In genomic region chr19:1073956-1074511, GRCh38 we compare ENCODE assay signal across 8 cellular contexts. TPM values are rescaled to one million over a fixed set of nuclear protein-coding genes. Genes with fewer than 3 reads are reported as not detected.
DNase-seq lines count a peak whose midpoint lies in the region; ATAC-seq and TF ChIP-seq lines count a peak whose summit lies in the region.

No MANE protein-coding gene starts in this region.

- TF ChIP-seq EP300 in esophagus muscularis mucosa (IDR thresholded peaks at IDR 0.05): no peak

- DNase-seq in left ventricle myocardium inferior: no peak
- DNase-seq in left cardiac atrium: no peak
- DNase-seq in esophagus muscularis mucosa (ENCODE audit: extremely low spot score): no peak
- no peak for DNase-seq in upper lobe of right lung
- no peak for DNase-seq in NCI-H1417 treated with DMSO at 0.1 percent for 48 hours (lab: John Stamatoyannopoulos, UW)
- no peak for DNase-seq in adrenal gland

- H3K9me3 ChIP-seq in left ventricle myocardium inferior (replicated peaks): no peaks in the 10 kb centered on the region
- H3K9me3 ChIP-seq in esophagus muscularis mucosa: no peaks in the 10 kb centered on the region
- no peaks in the 10 kb centered on the region for H3K9me3 ChIP-seq in upper lobe of right lung
- H3K9me3 ChIP-seq in adrenal gland (replicated peaks in 1 of 3): no peaks in the 10 kb centered on the region

- H3K27me3 ChIP-seq in left ventricle myocardium inferior (ENCODE audit: low read depth) (peaks cover 45% of the 10 kb centered on the region), esophagus muscularis mucosa (peaks cover 8 to 56% (median 16%) of the 10 kb centered on the region in 4 donors), upper lobe of right lung (no peaks in the 10 kb centered on the region), adrenal gland (peaks cover 27% of the 10 kb centered on the region)

- 84% methylated on average over 17 of the region's 27 CpGs for WGBS in esophagus muscularis mucosa
- WGBS in adrenal gland, 4 donors: 75 to 81% (median 76%) methylated on average over 5 to 27 of the region's 27 CpGs

- H3K4me1 ChIP-seq in left ventricle myocardium inferior: peaks cover 26% of the 10 kb centered on the region
- peaks cover 7 to 30% (median 24%) of the 10 kb centered on the region in 4 donors for H3K4me1 ChIP-seq in esophagus muscularis mucosa
- H3K4me1 ChIP-seq in upper lobe of right lung: peaks cover 46% of the 10 kb centered on the region
- peaks cover 0 to 8% of the 10 kb centered on the region in 2 donors for H3K4me1 ChIP-seq in adrenal gland (replicated peaks in 1 of 2)

- H3K36me3 ChIP-seq in left ventricle myocardium inferior (no peaks in the 10 kb centered on the region), esophagus muscularis mucosa (no peaks in the 10 kb centered on the region), upper lobe of right lung (no peaks in the 10 kb centered on the region), adrenal gland (replicated peaks in 1 of 2) (no peaks in the 10 kb centered on the region)

- no peak for ATAC-seq in left cardiac atrium
- peak; percentile 10 for ATAC-seq in SK-N-SH treated with all-trans-retinoic acid at 6 μM for 48 hours
- ATAC-seq in upper lobe of right lung: no peak
- ATAC-seq in HG03457 (IDR thresholded peaks at IDR 0.05; ENCODE audit: unreplicated experiment): no peak

- intact Hi-C loops in left ventricle myocardium inferior (cut with micrococcal nuclease): no loop called here
- intact Hi-C loops in left cardiac atrium (cut with DNase I): no loop called here
- intact Hi-C loops in esophagus muscularis mucosa (cut with DNase I): no loop called here
- intact Hi-C loops in upper lobe of right lung (cut with DNase I): no loop called here
- intact Hi-C loops in adrenal gland (cut with DNase I): no loop called here

- no peak for TF ChIP-seq CTCF in left ventricle myocardium inferior (IDR thresholded peaks at IDR 0.05; ENCODE audit: borderline replicate concordance)
- TF ChIP-seq CTCF in esophagus muscularis mucosa (IDR thresholded peaks at IDR 0.05): no peak
- TF ChIP-seq CTCF in upper lobe of right lung (IDR thresholded peaks at IDR 0.05): no peak
- no peak for TF ChIP-seq CTCF in adrenal gland (IDR thresholded peaks at IDR 0.05)

- H3K4me3 ChIP-seq in left ventricle myocardium inferior (peak overlapping the region; percentile 48), esophagus muscularis mucosa (peak overlapping the region in 3 of 4 donors; percentile 20 to 46 (median 27)), upper lobe of right lung (peak overlapping the region; percentile 26), adrenal gland (no peak overlapping the region)

- TF ChIP-seq POLR2A in esophagus muscularis mucosa (IDR thresholded peaks at IDR 0.05; ENCODE audit: low read depth) (no peak), adrenal gland (IDR thresholded peaks at IDR 0.05) (no peak)

- no peak overlapping the region for H3K27ac ChIP-seq in left ventricle myocardium inferior (replicated peaks)
- H3K27ac ChIP-seq in esophagus muscularis mucosa (replicated peaks in 1 of 4): no peak overlapping the region
- peak overlapping the region; percentile 58 for H3K27ac ChIP-seq in upper lobe of right lung
- H3K27ac ChIP-seq in adrenal gland: peak overlapping the region in 1 of 5 donors; percentile 34

TF ChIP-seq in SK-N-SH treated with all-trans-retinoic acid at 6 μM for 48 hours, 23 proteins besides CTCF, POLR2A, EP300 and RAD21:
- TF ChIP-seq PPARA (CRISPR knock-in tag; IDR thresholded peaks at IDR 0.05; ENCODE audit: borderline replicate concordance) (no peak), POU6F1 (CRISPR knock-in tag; IDR thresholded peaks at IDR 0.05; ENCODE audit: borderline replicate concordance, low read depth) (no peak), ZFP30 (CRISPR knock-in tag; IDR thresholded peaks at IDR 0.05) (no peak), SNAI2 (CRISPR knock-in tag; IDR thresholded peaks at IDR 0.05) (no peak), BACH2 (CRISPR knock-in tag; IDR thresholded peaks at IDR 0.05; ENCODE audit: borderline replicate concordance) (no peak), ISL1 (CRISPR knock-in tag; IDR thresholded peaks at IDR 0.05) (no peak), TOX (CRISPR knock-in tag; IDR thresholded peaks at IDR 0.05; ENCODE audit: borderline replicate concordance) (no peak), GLIS3 (CRISPR knock-in tag; IDR thresholded peaks at IDR 0.05) (no peak), ESRRG (CRISPR knock-in tag; IDR thresholded peaks at IDR 0.05) (no peak), OSR1 (CRISPR knock-in tag; IDR thresholded peaks at IDR 0.05) (no peak), ZNF565 (CRISPR knock-in tag; conservative IDR thresholded peaks at IDR 0.05; ENCODE audit: low read depth) (no peak), ZC3H10 (CRISPR knock-in tag; IDR thresholded peaks at IDR 0.05) (no peak), CREB5 (CRISPR knock-in tag; IDR thresholded peaks at IDR 0.05; ENCODE audit: low read depth) (no peak)
TF ChIP-seq in SK-N-SH treated with all-trans-retinoic acid at 6 μM for 48 hours: peak in this region for 0.

RNA-seq across cellular contexts. Expression of gene ARHGAP45, which starts 7.1 kb away (rescaled TPM):
- total RNA-seq in left ventricle myocardium inferior (4.8 TPM), left cardiac atrium (10 to 100 TPM; 10.6 to 12.6 TPM), esophagus muscularis mucosa (10 to 100 TPM; 17.8 to 28.3 (median 21.2) TPM), upper lobe of right lung (98.2 TPM), adrenal gland (10 to 100 TPM; 18.8 to 74.3 (median 34.8) TPM)
- polyA plus RNA-seq in adrenal gland: 10 to 100 TPM in 2 of 3 donors, 1 to 10 TPM in 1; 1.6 to 75.4 (median 30.2) TPM

RNA-seq across cellular contexts. Expression of gene POLR2E, which starts 21.1 kb away (rescaled TPM):
- total RNA-seq in left ventricle myocardium inferior (140 TPM), left cardiac atrium (100 to 1,000 TPM; 142 to 143 TPM), esophagus muscularis mucosa (100 to 1,000 TPM in 3 of 4 donors, 10 to 100 TPM in 1; 96.8 to 198 (median 135) TPM), upper lobe of right lung (155 TPM), adrenal gland (100 to 1,000 TPM in 7 of 8 donors, 10 to 100 TPM in 1; 94.0 to 231 (median 171) TPM)
- 100 to 1,000 TPM in 2 of 3 donors, 10 to 100 TPM in 1; 74.7 to 132 (median 109) TPM for polyA plus RNA-seq in adrenal gland

RNA-seq across cellular contexts. Expression of gene GPX4, which starts 29.8 kb away (rescaled TPM):
- total RNA-seq in left ventricle myocardium inferior: 327 TPM
- 100 to 1,000 TPM; 378 to 432 TPM for total RNA-seq in left cardiac atrium
- total RNA-seq in esophagus muscularis mucosa: 100 to 1,000 TPM; 338 to 386 (median 375) TPM
- 387 TPM for total RNA-seq in upper lobe of right lung
- 1,000 to 10,000 TPM in 1 of 8 donors, 100 to 1,000 TPM in 7; 385 to 1,424 (median 704) TPM for total RNA-seq in adrenal gland
- polyA plus RNA-seq in adrenal gland: 1,000 to 10,000 TPM in 2 of 3 donors, 100 to 1,000 TPM in 1; 420 to 1,267 (median 1,035) TPM

RNA-seq across cellular contexts. Expression of gene ABCA7, which starts 34.1 kb away (rescaled TPM):
- total RNA-seq in left ventricle myocardium inferior (9.3 TPM), left cardiac atrium (10 to 100 TPM in 1 of 2 donors, 1 to 10 TPM in 1; 7.7 to 10.0 TPM), esophagus muscularis mucosa (1 to 10 TPM; 3.9 to 9.5 (median 6.9) TPM), upper lobe of right lung (51.0 TPM), adrenal gland (10 to 100 TPM in 7 of 8 donors, 1 to 10 TPM in 1; 8.8 to 23.2 (median 18.8) TPM)
- 100 to 1,000 TPM in 1 of 3 donors, 10 to 100 TPM in 1, 1 to 10 TPM in 1; 2.1 to 109 (median 28.7) TPM for polyA plus RNA-seq in adrenal gland

RNA-seq across cellular contexts. Expression of gene CNN2, which starts 47.6 kb away (rescaled TPM):
- total RNA-seq in left ventricle myocardium inferior: 45.6 TPM
- total RNA-seq in left cardiac atrium: 10 to 100 TPM; 74.4 to 83.8 TPM
- 10 to 100 TPM; 47.3 to 98.1 (median 81.3) TPM for total RNA-seq in esophagus muscularis mucosa
- 220 TPM for total RNA-seq in upper lobe of right lung
- total RNA-seq in adrenal gland: 10 to 100 TPM; 24.2 to 64.9 (median 42.7) TPM
- 10 to 100 TPM; 11.2 to 60.8 (median 52.5) TPM for polyA plus RNA-seq in adrenal gland

Comparison
In these comparisons a context has a peak if more than half of its experiments do, and no peak if none do; other contexts are left out.
1. H3K4me3 ChIP-seq: peak in left ventricle myocardium inferior (single experiment), esophagus muscularis mucosa (3 of 4) and upper lobe of right lung (single experiment); none in adrenal gland (0 of 4).